ENCODE assay signal across 8 cellular contexts in genomic region chr7:33932832-33933468, GRCh38. TPM values are rescaled to one million over a fixed set of nuclear protein-coding genes. Genes with fewer than 3 reads are reported as not detected.
DNase-seq lines count a peak whose midpoint lies in the region; ATAC-seq and TF ChIP-seq lines count a peak whose summit lies in the region.

No MANE protein-coding gene starts in this region.

- no peak overlapping the region for H4K12ac ChIP-seq in trophoblast cell (ENCODE audit: low read depth, low read length)

- H3K27ac Mint-ChIP-seq in activated naive CD4-positive, alpha-beta T cell treated with anti-CD3 and anti-CD28 coated beads for 36 hours: no peak overlapping the region
- no peak overlapping the region for H3K27ac Mint-ChIP-seq in glutamatergic neuron (ENCODE audit: unreplicated experiment)

- H3K4me2 ChIP-seq in trophoblast cell (ENCODE audit: low read length): no peak overlapping the region

- CTCF ChIA-PET in activated naive CD4-positive, alpha-beta T cell treated with anti-CD3 and anti-CD28 coated beads for 36 hours (lab: Charles Lee): interaction anchor here (0.6 to 2.4 kb wide), 33 partner anchors 9 to 1620 kb away, joined by 3 to 13 read pairs (median 4); partner anchors contain the start of gene BMPER

- H3K4me1 ChIP-seq in SJSA1 (replicated peaks) (peaks cover 13% of the 10 kb centered on the region), trophoblast cell (ENCODE audit: control insufficient read depth in 1 of 2, insufficient read depth in 2 of 2, low read length in 2 of 2) (peaks cover 4 to 6% of the 10 kb centered on the region in 2 experiments), transverse colon (peaks cover 0 to 3% (median 0%) of the 10 kb centered on the region in 4 donors)

- intact Hi-C loops in activated naive CD4-positive, alpha-beta T cell treated with anti-CD3 and anti-CD28 coated beads for 36 hours (cut with micrococcal nuclease): loop anchor here (1.0 to 10.0 kb wide), 7 partner anchors 29 to 1240 kb away; no protein-coding TSS in a partner anchor
- intact Hi-C loops in transverse colon (cut with DNase I; ENCODE audit: low total_unique reads): no loop called here

- no peak overlapping the region for H4K91ac ChIP-seq in trophoblast cell (ENCODE audit: low read depth, low read length)

- H3K9me3 ChIP-seq in MG63 (no peaks in the 10 kb centered on the region), SJSA1 (replicated peaks) (no peaks in the 10 kb centered on the region), trophoblast cell (ENCODE audit: insufficient read depth, low read depth, low read length) (no peaks in the 10 kb centered on the region), transverse colon (no peaks in the 10 kb centered on the region)

- TF ChIP-seq CTCF in glutamatergic neuron (IDR thresholded peaks at IDR 0.05; ENCODE audit: partially characterized antibody, unreplicated experiment): peak; percentile 94
- TF ChIP-seq CTCF in transverse colon (IDR thresholded peaks at IDR 0.05): peak; percentile 82 to 95 (median 94)

- H3K9ac ChIP-seq in trophoblast cell (ENCODE audit: low read length): no peak overlapping the region

- H3K4me3 ChIP-seq in MG63 (no peak overlapping the region), SJSA1 (no peak overlapping the region), trophoblast cell (ENCODE audit: low read depth, low read length) (no peak overlapping the region), transverse colon (no peak overlapping the region)

- H3K36me3 ChIP-seq in MG63 (peaks cover 82% of the 10 kb centered on the region), SJSA1 (no peaks in the 10 kb centered on the region), trophoblast cell (ENCODE audit: control insufficient read depth in 1 of 2, insufficient read depth in 2 of 2, low read length in 2 of 2) (no peaks in the 10 kb centered on the region), transverse colon (no peaks in the 10 kb centered on the region)

- no peak overlapping the region for H2AFZ ChIP-seq in trophoblast cell (ENCODE audit: insufficient read depth, low read length, poor library complexity)

- in situ Hi-C loops in transverse colon (cut with MboI; ENCODE audit: low pct_ligation_motif_present in 1 of 4, low pct_unique_long_range_greater_than_20kb in 1 of 4, low sequenced_read_pairs in 3 of 4): loop anchor here in 3 of 4 donors (10.0 to 25.0 kb wide), 3 partner anchors 688 to 746 kb away; no protein-coding TSS in a partner anchor

- no peak overlapping the region for H4K8ac ChIP-seq in trophoblast cell (ENCODE audit: low read depth, low read length)

- no peaks in the 10 kb centered on the region for H3K27me3 ChIP-seq in MG63
- no peaks in the 10 kb centered on the region for H3K27me3 ChIP-seq in SJSA1 (replicated peaks)
- H3K27me3 ChIP-seq in trophoblast cell (ENCODE audit: insufficient read depth, low read length): no peaks in the 10 kb centered on the region
- no peaks in the 10 kb centered on the region for H3K27me3 ChIP-seq in transverse colon

- peaks cover 20% of the 10 kb centered on the region for H3K27me3 Mint-ChIP-seq in activated naive CD4-positive, alpha-beta T cell treated with anti-CD3 and anti-CD28 coated beads for 36 hours (ENCODE audit: low read depth)
- H3K27me3 Mint-ChIP-seq in glutamatergic neuron (ENCODE audit: unreplicated experiment): peaks cover 4% of the 10 kb centered on the region

- no CpG with 5 or more reads among the region's 15 CpGs for WGBS in trophoblast cell (ENCODE audit: extremely low coverage, insufficient coverage, insufficient read length)
- 15 to 19% methylated on average over 10 to 15 of the region's 15 CpGs for WGBS in transverse colon (ENCODE audit: low coverage in 1 of 2), 2 donors

- H3K36me3 Mint-ChIP-seq in activated naive CD4-positive, alpha-beta T cell treated with anti-CD3 and anti-CD28 coated beads for 36 hours (ENCODE audit: low read depth): no peaks in the 10 kb centered on the region
- no peaks in the 10 kb centered on the region for H3K36me3 Mint-ChIP-seq in glutamatergic neuron (ENCODE audit: unreplicated experiment)

- no peak overlapping the region for H2AK5ac ChIP-seq in trophoblast cell (ENCODE audit: low read length)

- no peak overlapping the region for H3K4ac ChIP-seq in trophoblast cell (ENCODE audit: low read depth, low read length)

- no peak overlapping the region for H3K14ac ChIP-seq in trophoblast cell (ENCODE audit: low read length)

- DNase-seq in DMS79 (lab: John Stamatoyannopoulos, UW): peak; percentile 22
- DNase-seq in MG63: peak; percentile 90
- DNase-seq in SJSA1 (ENCODE audit: low read depth in 1 of 2, low spot score in 2 of 2): peak; percentile 77 to 79
- peak; percentile 77 for DNase-seq in activated naive CD4-positive, alpha-beta T cell treated with anti-CD3 and anti-CD28 coated beads for 36 hours
- DNase-seq in glutamatergic neuron: peak; percentile 89
- DNase-seq in trophoblast cell: peak; percentile 84 to 96
- peak; percentile 76 for DNase-seq in transverse colon

- H3K4me1 Mint-ChIP-seq in activated naive CD4-positive, alpha-beta T cell treated with anti-CD3 and anti-CD28 coated beads for 36 hours (ENCODE audit: low read depth): no peaks in the 10 kb centered on the region
- peaks cover 47% of the 10 kb centered on the region for H3K4me1 Mint-ChIP-seq in glutamatergic neuron (ENCODE audit: low read depth, unreplicated experiment)

- H3K79me1 ChIP-seq in trophoblast cell (ENCODE audit: low read length): peaks cover 1% of the 10 kb centered on the region

- ATAC-seq in GM21737 (IDR thresholded peaks at IDR 0.05; ENCODE audit: unreplicated experiment): peak; percentile 68

- TF ChIP-seq EP300 in transverse colon (IDR thresholded peaks at IDR 0.05; ENCODE audit: low read depth): no peak

- H3K4me3 Mint-ChIP-seq in activated naive CD4-positive, alpha-beta T cell treated with anti-CD3 and anti-CD28 coated beads for 36 hours: no peak overlapping the region
- no peak overlapping the region for H3K4me3 Mint-ChIP-seq in glutamatergic neuron (ENCODE audit: unreplicated experiment)

- H2BK5ac ChIP-seq in trophoblast cell (ENCODE audit: low read depth, low read length, poor library complexity): no peak overlapping the region

- no peak overlapping the region for H2BK120ac ChIP-seq in trophoblast cell (ENCODE audit: insufficient read depth, low read length, poor library complexity)

- H3K79me2 ChIP-seq in trophoblast cell (ENCODE audit: control insufficient read depth, insufficient read depth, low read length, poor library complexity): no peaks in the 10 kb centered on the region

- no peak overlapping the region for H2BK12ac ChIP-seq in trophoblast cell (ENCODE audit: low read length)

- no peaks in the 10 kb centered on the region for H3K9me3 Mint-ChIP-seq in activated naive CD4-positive, alpha-beta T cell treated with anti-CD3 and anti-CD28 coated beads for 36 hours
- no peaks in the 10 kb centered on the region for H3K9me3 Mint-ChIP-seq in glutamatergic neuron (ENCODE audit: unreplicated experiment)

- TF ChIP-seq POLR2A in transverse colon (IDR thresholded peaks at IDR 0.05): no peak

- no peak overlapping the region for H3K23ac ChIP-seq in trophoblast cell (ENCODE audit: low read length)

- H3K18ac ChIP-seq in trophoblast cell (ENCODE audit: low read length): no peak overlapping the region

- H3K27ac ChIP-seq in SJSA1: peak overlapping the region; percentile 41
- H3K27ac ChIP-seq in trophoblast cell (ENCODE audit: low read depth, low read length): no peak overlapping the region
- H3K27ac ChIP-seq in transverse colon: no peak overlapping the region

RNA-seq across cellular contexts. Expression of gene BMPER, which starts 27.6 kb away (rescaled TPM):
- 79.2 and 110 TPM in 2 replicates for total RNA-seq in MG63 (2014; rRNA removed; shearing (Covaris generic); ENCODE audit: low replicate concordance)
- 1.3 and 2.8 TPM in 2 replicates for total RNA-seq in SJSA1 (2014; rRNA removed; shearing (Covaris generic))
- not detected for total RNA-seq in activated naive CD4-positive, alpha-beta T cell treated with anti-CD3 and anti-CD28 coated beads for 36 hours
- 16.2 TPM for total RNA-seq in glutamatergic neuron (ENCODE audit: unreplicated experiment)
- 1.4 and 1.9 TPM in 2 replicates for polyA plus RNA-seq in trophoblast cell (2013)
- total RNA-seq in transverse colon: 1 to 10 TPM in 3 of 4 donors, under 1 TPM in 1; 1.00 to 2.5 (median 1.8) TPM

Comparison
In these comparisons a context has a peak if more than half of its experiments do, and no peak if none do; other contexts are left out.
1. DNase-seq: peak in every context shown above with its lines; median percentile 90 in MG63; 90 in trophoblast cell; 89 in glutamatergic neuron; 78 in SJSA1; 77 in activated naive CD4-positive, alpha-beta T cell treated with anti-CD3 and anti-CD28 coated beads for 36 hours; 76 in transverse colon; 22 in DMS79.